In the genomic region with DNA sequence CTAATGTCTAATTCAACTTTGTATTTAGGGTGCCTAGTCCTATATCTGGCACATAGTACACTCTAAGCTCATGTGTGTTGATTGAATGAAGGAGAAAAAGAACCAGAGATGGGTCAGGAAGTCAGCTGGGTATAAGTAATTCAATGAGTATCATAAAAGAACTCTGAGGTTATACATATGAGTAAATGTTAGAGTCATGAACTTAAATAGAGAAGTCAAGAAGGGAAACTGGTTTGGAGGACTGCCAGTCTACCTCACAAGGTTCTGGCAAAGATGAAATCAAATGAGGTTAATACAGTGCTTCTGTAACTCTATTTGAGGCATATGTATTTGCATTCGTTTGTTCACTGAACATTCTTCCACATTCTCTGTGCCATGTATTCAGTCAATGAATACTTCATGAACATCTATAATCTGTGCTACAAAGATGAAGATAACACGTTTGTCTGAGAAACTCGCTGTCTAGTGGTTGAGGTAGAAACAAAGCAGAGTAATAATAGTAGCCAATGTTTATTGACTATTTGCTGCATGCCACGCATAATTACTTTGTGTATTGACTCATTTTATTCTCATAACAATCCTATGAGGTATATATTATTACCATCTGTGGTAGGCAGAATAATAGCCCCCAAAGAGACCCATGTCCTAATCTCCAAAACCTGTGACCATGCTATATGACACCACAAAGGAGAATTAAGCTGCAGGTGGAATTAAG, we compare ENCODE assay signal across 9 cellular contexts.
A peak's percentile ranks its signal among the peaks of the same experiment; 100 is the strongest.
DNase-seq lines count a peak whose midpoint lies in the region; ATAC-seq, FAIRE-seq and TF ChIP-seq lines count a peak whose summit lies in the region.
"Had no signal": no experiment of that assay in that cellular context is flagged by ENCODE, and none has a peak within 500 bp of the region (broad histone marks: within the 10 kb centered on the region; RNA-seq: fewer than 3 reads in every experiment).

No MANE protein-coding gene starts in this region.

- H3K27ac ChIP-seq in endodermal cell (ENCODE audit: low read depth, low read length) (no peak overlapping the region), OCI-LY7 (ENCODE audit: low read depth, low read length, poor library complexity, severe bottlenecking) (no peak overlapping the region)
- H3K27ac ChIP-seq: SK-N-MC had no signal

- POLR2A ChIA-PET in OCI-LY7 (lab: Charles Lee) = interaction anchor here (0.6 to 1.0 kb wide), 2 partner anchors 9 to 22 kb away, joined by 3 read pairs; no protein-coding TSS in a partner anchor

- no peak overlapping the region for H3K27ac Mint-ChIP-seq in endodermal cell

- no peaks in the 10 kb centered on the region for H3K9me2 ChIP-seq in OCI-LY7 (ENCODE audit: insufficient read depth, low read length)

- no peak overlapping the region for H3K4me2 ChIP-seq in OCI-LY7 (ENCODE audit: low read length)

- ATAC-seq in GM19324 (IDR thresholded peaks at IDR 0.05; ENCODE audit: low FRiP score, unreplicated experiment) = peak; percentile 41
- peak; percentile 77 for ATAC-seq in HG03460 (IDR thresholded peaks at IDR 0.05; ENCODE audit: unreplicated experiment)

- no peak overlapping the region for H3K4me3 Mint-ChIP-seq in endodermal cell

- WGBS in endodermal cell (ENCODE audit: insufficient coverage in 1 of 2, insufficient read length in 1 of 2), 2 experiments = 85 to 91% methylated on average over 2 to 4 of the region's 4 CpGs

- H3K4me3 ChIP-seq in adipocyte (ENCODE audit: low read length) = no peak overlapping the region
- no peak overlapping the region for H3K4me3 ChIP-seq in endodermal cell (ENCODE audit: low read length)
- H3K4me3 ChIP-seq in OCI-LY7 (ENCODE audit: low read depth, low read length, poor library complexity, severe bottlenecking) = no peak overlapping the region
- H3K4me3 ChIP-seq: SK-N-MC had no signal

- no peaks in the 10 kb centered on the region for H3K9me3 Mint-ChIP-seq in endodermal cell

- no peaks in the 10 kb centered on the region for H3K36me3 ChIP-seq in adipocyte (ENCODE audit: control insufficient read depth, insufficient read depth, low read length, severe bottlenecking)
- H3K36me3 ChIP-seq in endodermal cell (ENCODE audit: control insufficient read depth, insufficient read depth, low read length) = no peaks in the 10 kb centered on the region
- H3K36me3 ChIP-seq in OCI-LY7 (ENCODE audit: insufficient read depth, low read length) = no peaks in the 10 kb centered on the region

- no peak for FAIRE-seq in frontal cortex (lab: Jason Lieb, UNC)

- no peaks in the 10 kb centered on the region for H3K27me3 Mint-ChIP-seq in endodermal cell (ENCODE audit: insufficient read depth)

- H3K9me3 ChIP-seq in adipocyte (ENCODE audit: control insufficient read depth, low read length) (no peaks in the 10 kb centered on the region), endodermal cell (ENCODE audit: control insufficient read depth, low read length) (no peaks in the 10 kb centered on the region), OCI-LY7 (ENCODE audit: low read length) (no peaks in the 10 kb centered on the region)

- H3K4me1 ChIP-seq in adipocyte (ENCODE audit: control insufficient read depth, insufficient read depth, low read length) (peaks cover 16% of the 10 kb centered on the region), endodermal cell (ENCODE audit: control insufficient read depth, insufficient read depth, low read length) (peaks cover 10% of the 10 kb centered on the region), OCI-LY7 (ENCODE audit: insufficient read depth, low read length, poor library complexity, severe bottlenecking) (no peaks in the 10 kb centered on the region)

- intact Hi-C loops in OCI-LY7 (cut with micrococcal nuclease; ENCODE audit: unreplicated experiment) = no loop called here

- H2AFZ ChIP-seq in OCI-LY7 (ENCODE audit: low read length) = no peak overlapping the region

- DNase-seq in AML-193 (lab: John Stamatoyannopoulos, UW) (peak; percentile 51 to 57), adipocyte (ENCODE audit: low read depth) (peak; percentile 8), endodermal cell (no peak), OCI-LY7 (ENCODE audit: low spot score) (no peak), frontal cortex (ENCODE audit: low spot score in 2 of 2) (no peak), GM19240 (ENCODE audit: insufficient read length, low spot score) (no peak)

- no peaks in the 10 kb centered on the region for H3K79me2 ChIP-seq in OCI-LY7 (ENCODE audit: insufficient read depth, low read depth, low read length)

- H3K36me3 Mint-ChIP-seq in endodermal cell (ENCODE audit: low read depth) = no peaks in the 10 kb centered on the region

- peaks cover 13% of the 10 kb centered on the region for H3K4me1 Mint-ChIP-seq in endodermal cell

- H4K20me1 ChIP-seq in OCI-LY7 (ENCODE audit: insufficient read depth, low read length) = no peaks in the 10 kb centered on the region

- no TSS peak for BruUV-seq in OCI-LY7 (replicated peaks; lab: Mats Ljungman, UMichigan)

- no peaks in the 10 kb centered on the region for H3K27me3 ChIP-seq in adipocyte (replicated peaks; ENCODE audit: control insufficient read depth, insufficient read depth, low read length)
- H3K27me3 ChIP-seq in endodermal cell (ENCODE audit: control insufficient read depth, insufficient read depth, low read length, poor library complexity, severe bottlenecking) = no peaks in the 10 kb centered on the region

- CTCF ChIA-PET in OCI-LY7 (lab: Charles Lee; ENCODE audit: unreplicated experiment) = no interaction called here

- TF ChIP-seq CTCF in endodermal cell (conservative IDR thresholded peaks at IDR 0.05) (no peak), OCI-LY7 (conservative IDR thresholded peaks at IDR 0.05; ENCODE audit: low read length) (no peak)

- H3K9ac ChIP-seq in adipocyte (ENCODE audit: low read length) = no peak overlapping the region
- H3K9ac ChIP-seq in endodermal cell (ENCODE audit: extremely low read depth, low read length, poor library complexity, severe bottlenecking) = no peak overlapping the region

Comparison
In these comparisons a context has a peak if more than half of its experiments do, and no peak if none do; other contexts are left out.
1. DNase-seq: peak in AML-193 (2 of 2) and adipocyte (single experiment); none in endodermal cell (single experiment), OCI-LY7 (single experiment), frontal cortex (0 of 2) and GM19240 (single experiment).